ENCODE assay signal across 1 cellular context in the genomic region with DNA sequence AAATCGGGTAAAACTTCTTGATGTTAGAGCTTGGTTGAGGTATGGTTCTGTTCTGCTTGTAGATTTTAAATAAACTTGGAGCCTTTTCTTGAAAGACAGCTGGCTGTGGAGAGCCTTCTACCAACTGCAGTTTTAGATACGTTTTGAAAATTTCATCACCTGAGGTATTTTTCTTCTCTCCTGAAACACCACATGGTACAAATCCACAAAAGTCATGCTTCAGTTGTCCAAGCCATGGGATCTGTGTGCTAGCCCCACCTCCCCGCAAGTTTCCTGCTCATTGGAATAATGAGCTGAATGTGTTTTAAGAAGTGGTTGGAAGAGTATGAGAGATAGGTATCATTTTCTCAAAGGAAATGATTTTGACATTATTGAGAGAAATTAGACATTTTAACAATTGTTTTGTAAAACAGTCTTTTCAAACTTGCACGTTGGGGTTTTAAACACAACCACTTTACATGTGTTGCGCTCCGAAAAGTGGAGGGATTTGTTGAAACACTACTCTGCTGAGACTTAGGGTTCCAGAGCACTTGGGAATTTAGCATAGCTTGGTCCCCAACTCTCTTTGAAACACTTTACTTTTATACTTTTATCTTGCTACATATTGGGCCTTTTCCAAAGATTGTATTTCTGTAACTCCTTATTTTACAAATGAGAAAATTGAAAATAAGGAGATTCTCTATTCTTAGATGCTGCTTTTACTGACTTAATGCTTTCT.
TF ChIP-seq lines count a peak whose summit lies in the region.

No MANE protein-coding gene starts in this region.

TF ChIP-seq in IMR-90, 13 proteins besides CTCF, POLR2A, EP300 and RAD21 (continued from another document):
- TF ChIP-seq USF2 (IDR thresholded peaks at IDR 0.05; ENCODE audit: low read depth, low read length), result no peak
- TF ChIP-seq FOS (IDR thresholded peaks at IDR 0.05; ENCODE audit: low read depth, low read length), result no peak
- no peak for TF ChIP-seq NFE2L2 (IDR thresholded peaks at IDR 0.05; ENCODE audit: low read depth, low read length)
